ENCODE assay signal across 8 cellular contexts in genomic region chr5:179265529-179266290, GRCh38.
DNase-seq lines count a peak whose midpoint lies in the region; ATAC-seq and TF ChIP-seq lines count a peak whose summit lies in the region.
"Had no signal": no experiment of that assay in that cellular context is flagged by ENCODE, and none has a peak within 500 bp of the region (broad histone marks: within the 10 kb centered on the region; RNA-seq: fewer than 3 reads in every experiment).

No MANE protein-coding gene starts in this region.

- H3K9me3 ChIP-seq in duodenal mucosa (ENCODE audit: control insufficient read depth in 1 of 2, low read length in 2 of 2) (no peaks in the 10 kb centered on the region), lung (ENCODE audit: control insufficient read depth in 2 of 2, insufficient read depth in 1 of 2, low read length in 1 of 2) (no peaks in the 10 kb centered on the region), transverse colon (no peaks in the 10 kb centered on the region)

- TF ChIP-seq CTCF in lung (IDR thresholded peaks at IDR 0.05; ENCODE audit: control extremely low read depth, extremely low read depth): no peak
- TF ChIP-seq CTCF in transverse colon (IDR thresholded peaks at IDR 0.05): no peak

- H3K9ac ChIP-seq in duodenal mucosa (ENCODE audit: low read depth in 1 of 2, low read length in 2 of 2): no peak overlapping the region

- peaks cover 0 to 6% of the 10 kb centered on the region in 2 donors for H3K4me1 ChIP-seq in duodenal mucosa (ENCODE audit: control insufficient read depth in 1 of 2, insufficient read depth in 2 of 2, low read length in 2 of 2)
- H3K4me1 ChIP-seq in lung (ENCODE audit: control insufficient read depth in 2 of 2, insufficient read depth in 2 of 2, low read length in 2 of 2): peaks cover 0 to 13% of the 10 kb centered on the region in 2 donors
- peaks cover 7 to 26% (median 13%) of the 10 kb centered on the region in 4 donors for H3K4me1 ChIP-seq in transverse colon

- H3K27me3 ChIP-seq in duodenal mucosa (ENCODE audit: control insufficient read depth in 1 of 2, insufficient read depth in 2 of 2, low read length in 2 of 2): no peaks in the 10 kb centered on the region
- H3K27me3 ChIP-seq in lung (ENCODE audit: control insufficient read depth, insufficient read depth): no peaks in the 10 kb centered on the region
- no peaks in the 10 kb centered on the region for H3K27me3 ChIP-seq in transverse colon

- no peak for TF ChIP-seq POLR2A in transverse colon (IDR thresholded peaks at IDR 0.05)

- peak; percentile 93 for DNase-seq in M059J (ENCODE audit: low read depth)
- DNase-seq in lung (ENCODE audit: low spot score): peak; percentile 81
- DNase-seq in transverse colon: peak; percentile 82
- no peak for DNase-seq in DMS53 (lab: John Stamatoyannopoulos, UW)

- no peak for TF ChIP-seq EP300 in transverse colon (IDR thresholded peaks at IDR 0.05; ENCODE audit: low read depth)

- H3K36me3 ChIP-seq in duodenal mucosa (ENCODE audit: control insufficient read depth in 1 of 2, insufficient read depth in 2 of 2, low read length in 2 of 2) (no peaks in the 10 kb centered on the region), lung (ENCODE audit: control insufficient read depth in 2 of 2, insufficient read depth in 2 of 2, low read length in 2 of 2) (no peaks in the 10 kb centered on the region), transverse colon (no peaks in the 10 kb centered on the region)

- peak; percentile 74 for ATAC-seq in lung (ENCODE audit: insufficient read depth, low FRiP score)
- ATAC-seq in HG03108 (IDR thresholded peaks at IDR 0.05; ENCODE audit: unreplicated experiment): no peak
- ATAC-seq in HG03039 (IDR thresholded peaks at IDR 0.05; ENCODE audit: unreplicated experiment): no peak

- H3K4me3 ChIP-seq in duodenal mucosa (ENCODE audit: low read depth in 1 of 2, low read length in 2 of 2) (no peak overlapping the region), lung (no peak overlapping the region), transverse colon (no peak overlapping the region)
- H3K4me3 ChIP-seq: SK-N-MC had no signal

- in situ Hi-C loops in transverse colon (cut with MboI; ENCODE audit: low pct_ligation_motif_present in 1 of 4, low pct_unique_long_range_greater_than_20kb in 1 of 4, low sequenced_read_pairs in 3 of 4): no loop called here

- intact Hi-C loops in transverse colon (cut with DNase I; ENCODE audit: low total_unique reads): no loop called here

- WGBS in lung, 2 donors: 30 to 35% methylated on average over 34 of the region's 34 CpGs
- 39% methylated on average over 20 of the region's 34 CpGs; no CpG with 5 or more reads in 1 of the 2 donors for WGBS in transverse colon (ENCODE audit: low coverage in 1 of 2), 2 donors

- H3K27ac ChIP-seq in duodenal mucosa (ENCODE audit: low read depth, low read length): peak overlapping the region; percentile 42
- peak overlapping the region; percentile 63 to 72 for H3K27ac ChIP-seq in lung (ENCODE audit: low read depth in 1 of 2, low read length in 1 of 2)
- peak overlapping the region; percentile 76 to 84 (median 81) for H3K27ac ChIP-seq in transverse colon
- H3K27ac ChIP-seq: SK-N-MC had no signal
